In the genomic region with DNA sequence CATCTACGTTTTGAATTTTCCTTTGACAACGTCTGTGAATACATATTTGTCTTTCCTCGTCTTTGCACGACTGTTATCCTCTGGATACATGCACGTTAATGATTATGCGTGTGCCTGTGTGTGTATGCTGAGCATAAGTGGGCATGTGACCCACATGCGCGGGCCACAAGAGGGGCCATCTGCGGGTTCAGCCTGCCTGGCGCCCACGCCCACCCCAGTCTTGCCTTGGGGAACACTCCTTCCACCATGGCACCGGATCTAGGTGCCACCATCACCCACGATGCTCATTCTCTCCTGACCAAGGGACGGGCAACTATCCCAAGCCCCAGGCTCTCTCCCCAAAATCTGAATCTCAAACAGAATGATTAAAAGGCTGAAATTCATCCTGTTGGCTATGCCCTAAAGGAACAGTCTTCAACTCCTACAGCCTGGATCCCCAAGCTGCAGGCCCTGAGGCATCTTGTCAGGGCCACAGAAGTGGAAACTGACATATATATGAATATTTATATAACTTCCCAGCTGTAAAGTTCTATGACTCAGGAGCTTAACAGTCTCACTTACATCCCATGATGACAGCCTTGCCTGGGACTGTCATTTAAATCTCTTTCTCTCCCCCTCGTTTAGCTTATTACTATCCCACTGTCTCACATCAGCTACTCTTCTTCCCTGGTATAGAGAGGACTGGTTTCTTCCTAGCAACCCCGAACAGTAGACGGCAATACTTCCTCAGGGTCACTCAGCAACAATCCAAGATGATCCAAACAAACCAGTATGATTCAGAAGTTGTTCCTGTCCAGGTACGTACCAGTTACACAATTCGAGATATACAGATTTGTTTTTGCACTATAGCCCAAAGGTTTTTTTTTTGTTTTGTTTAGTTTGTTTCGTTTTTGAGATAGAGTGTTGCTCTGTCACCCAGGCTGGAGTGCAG, we compare ENCODE assay signal across 18 cellular contexts. TPM values are rescaled to one million over a fixed set of nuclear protein-coding genes. Genes with fewer than 3 reads are reported as not detected.
DNase-seq lines count a peak whose midpoint lies in the region; ATAC-seq and TF ChIP-seq lines count a peak whose summit lies in the region.
"Had no signal": no experiment of that assay in that cellular context is flagged by ENCODE, and none has a peak within 500 bp of the region (broad histone marks: within the 10 kb centered on the region; RNA-seq: fewer than 3 reads in every experiment).

No MANE protein-coding gene starts in this region.

- peak overlapping the region; percentile 63 for H3K4me2 ChIP-seq in PC-9

- no peaks in the 10 kb centered on the region; the same call in 1 of the 2 replicates for H3F3A ChIP-seq in PC-9 (ENCODE audit: insufficient read depth, low read depth)

- intact Hi-C loops in PC-9 (cut with micrococcal nuclease; ENCODE audit: unreplicated experiment) (loop anchor here (1.0 kb wide), 2 partner anchors 23 to 67 kb away; no protein-coding TSS in a partner anchor), lower lobe of right lung (cut with DNase I) (no loop called here), stomach (cut with DNase I; ENCODE audit: low total_unique reads) (no loop called here)

- no peaks in the 10 kb centered on the region for H3K36me3 ChIP-seq in PC-9 (ENCODE audit: low read depth)
- no peaks in the 10 kb centered on the region for H3K36me3 ChIP-seq in lower lobe of right lung
- H3K36me3 ChIP-seq in stomach = no peaks in the 10 kb centered on the region
- H3K36me3 ChIP-seq: gastroesophageal sphincter had no signal

- WGBS in stomach, 5 donors = 72 to 79% (median 73%) methylated on average over 20 of the region's 20 CpGs

- H3K9me3 ChIP-seq in PC-9 (ENCODE audit: insufficient read depth, low read depth) = no peaks in the 10 kb centered on the region
- no peaks in the 10 kb centered on the region for H3K9me3 ChIP-seq in lower lobe of right lung
- H3K9me3 ChIP-seq in stomach = no peaks in the 10 kb centered on the region
- H3K9me3 ChIP-seq: gastroesophageal sphincter had no signal

- H4K20me1 ChIP-seq in PC-9 (ENCODE audit: insufficient read depth) = no peaks in the 10 kb centered on the region

- H2AFZ ChIP-seq in PC-9 = no peak overlapping the region

- H3K4me3 ChIP-seq in PC-9 (peak overlapping the region; percentile 15; the same call in 1 of the 2 replicates), choroid plexus epithelial cell (ENCODE audit: low read depth, low read length) (no peak overlapping the region), lower lobe of right lung (no peak overlapping the region), stomach (no peak overlapping the region)
- H3K4me3 ChIP-seq: gastroesophageal sphincter had no signal

- H3K27me3 ChIP-seq in PC-9 (ENCODE audit: insufficient read depth, low read depth) (no peaks in the 10 kb centered on the region), lower lobe of right lung (ENCODE audit: low read depth) (no peaks in the 10 kb centered on the region), stomach (no peaks in the 10 kb centered on the region)
- H3K27me3 ChIP-seq: gastroesophageal sphincter had no signal

- POLR2A ChIA-PET in PC-9 (lab: Charles Lee; ENCODE audit: unreplicated experiment) = interaction anchor here (0.6 kb wide), 2 partner anchors 67 to 185 kb away, joined by 3 to 4 read pairs; no protein-coding TSS in a partner anchor

- no peak for TF ChIP-seq CTCF in PC-9 (conservative IDR thresholded peaks at IDR 0.05)
- TF ChIP-seq CTCF in choroid plexus epithelial cell (conservative IDR thresholded peaks at IDR 0.05; ENCODE audit: low read depth, low read length) = no peak
- no peak for TF ChIP-seq CTCF in lower lobe of right lung (IDR thresholded peaks at IDR 0.05)
- TF ChIP-seq CTCF in stomach (IDR thresholded peaks at IDR 0.05) = no peak

- ATAC-seq in lower lobe of right lung (peak; percentile 82 to 88), HG02678 (IDR thresholded peaks at IDR 0.05; ENCODE audit: unreplicated experiment) (no peak), HG02938 (IDR thresholded peaks at IDR 0.05; ENCODE audit: unreplicated experiment) (no peak)
- ATAC-seq: activated CD8-positive, alpha-beta T cell treated with anti-CD3 and anti-CD28 coated beads for 36 hours; gastroesophageal sphincter; left lobe of liver; stimulated activated naive CD8-positive, alpha-beta T cell treated with anti-CD3 and anti-CD28 coated beads, Interleukin-15, Interleukin-2, amounts not matched to agents 100 U/mL and 50 U/mL, for 24 hours had no signal

- no peak for TF ChIP-seq POLR2A in stomach (IDR thresholded peaks at IDR 0.05)

- 0 out of 2 replicates have a peak, but pooled peaks cover 23% of the 10 kb centered on the region for H3K79me2 ChIP-seq in PC-9 (ENCODE audit: low read depth)

- H3K4me1 ChIP-seq in PC-9 (replicated peaks; ENCODE audit: insufficient read depth) (peaks cover 21% of the 10 kb centered on the region), lower lobe of right lung (peaks cover 31% of the 10 kb centered on the region), stomach (peaks cover 5 to 42% (median 28%) of the 10 kb centered on the region in 4 donors)

- no peaks in the 10 kb centered on the region for H3K9me2 ChIP-seq in PC-9 (ENCODE audit: insufficient read depth)

- DNase-seq in PC-9 = peak; percentile 53 to 96
- DNase-seq in choroid plexus epithelial cell (ENCODE audit: low read depth) = peak; percentile 45
- no peak for DNase-seq in lower lobe of right lung
- DNase-seq in stomach = no peak
- DNase-seq in stimulated activated naive CD4-positive, alpha-beta T cell treated with Interleukin-2 at 50 U/mL for 16 hours (lab: John Stamatoyannopoulos, UW) = no peak
- DNase-seq: activated CD8-positive, alpha-beta T cell treated with anti-CD3 and anti-CD28 coated beads for 36 hours; activated naive CD4-positive, alpha-beta T cell treated with anti-CD3 and anti-CD28 coated beads, Interleukin-2, amount 50 U/mL, for 16 hours; activated T-cell treated with anti-CD3 and anti-CD28 coated beads, Interleukin-2, amount 50 U/mL, for 48 hours; COR-L47; Karpas-422; NCI-H526 treated with DMSO at 0.1 percent for 48 hours; stimulated activated CD4-positive, alpha-beta T cell treated with anti-CD3 and anti-CD28 coated beads, Interleukin-1b, Interleukin-23, amount 100 ng/mL, for 48 hours; stimulated activated naive CD8-positive, alpha-beta T cell treated with anti-CD3 and anti-CD28 coated beads, Interleukin-15, Interleukin-2, amounts not matched to agents 100 U/mL and 50 U/mL, for 24 hours; T1000 had no signal

- TF ChIP-seq EP300 in stomach (IDR thresholded peaks at IDR 0.05) = no peak

- H3K27ac ChIP-seq in PC-9 (peak overlapping the region; percentile 42), lower lobe of right lung (peak overlapping the region; percentile 44), stomach (peak overlapping the region in 4 of 5 donors; percentile 24 to 67 (median 45))
- H3K27ac ChIP-seq: gastroesophageal sphincter had no signal

- no TSS peak for BruUV-seq in PC-9 (replicated peaks; lab: Mats Ljungman, UMichigan)

- CTCF ChIA-PET in PC-9 (lab: Charles Lee) = no interaction called here

RNA-seq across cellular contexts. Expression of a gene that starts 22.9 kb away (rescaled TPM):
- 20.2 and 26.6 TPM in 2 replicates for total RNA-seq in PC-9 (2021)
- 5.3 TPM for total RNA-seq in lower lobe of right lung
- total RNA-seq in stomach = 1 to 10 TPM in 4 of 5 donors, under 1 TPM in 1; 0.87 to 7.8 (median 3.1) TPM
- polyA plus RNA-seq in stomach = under 1 TPM; 0.15 to 0.56 (median 0.28) TPM

Comparison
In these comparisons a context has a peak if more than half of its experiments do, and no peak if none do; other contexts are left out.
1. DNase-seq: peak in PC-9 (2 of 2) and choroid plexus epithelial cell (single experiment); none in lower lobe of right lung (single experiment), stomach (single experiment) and stimulated activated naive CD4-positive, alpha-beta T cell treated with Interleukin-2 at 50 U/mL for 16 hours (single experiment).
2. ATAC-seq: peak in lower lobe of right lung (2 of 2); none in HG02678 (single experiment) and HG02938 (single experiment).
3. Peak in every context shown above with its lines, with median percentiles within 50 percentile points of each other: H3K27ac ChIP-seq.